In genomic region chr14:81466854-81467253, GRCh38 we compare ENCODE assay signal across 32 cellular contexts.
"Had no signal": no experiment of that assay in that cellular context is flagged by ENCODE, and none has a peak within 500 bp of the region (broad histone marks: within the 10 kb centered on the region; RNA-seq: fewer than 3 reads in every experiment).

No MANE protein-coding gene starts in this region.

- DNase-seq: activated B cell treated with CpG ODN at 0.5 μM for 24 hours; activated CD4-positive, alpha-beta memory T cell treated with anti-CD3 and anti-CD28 coated beads for 36 hours; activated CD4-positive, alpha-beta T cell treated with anti-CD3 and anti-CD28 coated beads for 4 hours; activated CD4-positive, alpha-beta T cell treated with anti-CD3 and anti-CD28 coated beads, Interleukin-2, amount 10 ng/mL, durations not matched to agents 24 days and 14 days; activated CD4-positive, alpha-beta T cell treated with anti-CD3 and anti-CD28 coated beads, Interleukin-2, amount 50 U/mL, for 1 hour; activated CD4-positive, alpha-beta T cell treated with anti-CD3 and anti-CD28 coated beads, Interleukin-2, amount 50 U/mL, for 4 hours; activated CD4-positive, CD25-positive, alpha-beta regulatory T cell treated with anti-CD3 and anti-CD28 coated beads, Interleukin-2, amount 50 U/mL, for 72 hours; activated CD8-positive, alpha-beta memory T cell treated with anti-CD3 and anti-CD28 coated beads, Interleukin-2, amount 50 U/mL, for 4 hours; activated CD8-positive, alpha-beta T cell treated with anti-CD3 and anti-CD28 coated beads for 36 hours; activated effector memory CD4-positive, alpha-beta T cell treated with anti-CD3 and anti-CD28 coated beads, Interleukin-2, amount 50 U/mL, for 16 hours; activated gamma-delta T cell treated with Interleukin-2 at 50 U/mL for 16 hours; activated naive CD4-positive, alpha-beta T cell; activated naive CD4-positive, alpha-beta T cell treated with anti-CD3 and anti-CD28 coated beads for 36 hours; activated naive CD4-positive, alpha-beta T cell treated with anti-CD3 and anti-CD28 coated beads, Interleukin-2, amount 50 U/mL, for 16 hours; activated naive CD8-positive, alpha-beta T cell treated with anti-CD3 and anti-CD28 coated beads for 36 hours; activated T-cell treated with anti-CD3 and anti-CD28 coated beads for 4 hours; activated T-cell treated with anti-CD3 and anti-CD28 coated beads, Interleukin-2, amount 50 U/mL, for 1 hour; activated T-cell treated with anti-CD3 and anti-CD28 coated beads, Interleukin-2, amount 50 U/mL, for 4 hours; activated T-cell treated with anti-CD3 and anti-CD28 coated beads, Interleukin-2, amount 50 U/mL, for 72 hours; amniotic stem cell; aorta; brain microvascular endothelial cell; central memory CD4-positive, alpha-beta T cell; T-helper 1 cell; T-helper 2 cell; T-helper 9 cell had no signal

- ATAC-seq: activated CD8-positive, alpha-beta T cell treated with anti-CD3 and anti-CD28 coated beads for 36 hours; activated naive CD4-positive, alpha-beta T cell treated with anti-CD3 and anti-CD28 coated beads, Interleukin-2, amount 50 U/mL, for 72 hours; activated T-cell treated with anti-CD3 and anti-CD28 coated beads, Interleukin-2, amount 50 U/mL, for 4 hours; activated T-cell treated with anti-CD3 and anti-CD28 coated beads, Interleukin-2, amount 50 U/mL, for 72 hours; activated T-helper 17 cell treated with anti-CD3 and anti-CD28 coated beads, Interleukin-2, amount 50 U/mL, for 72 hours; body of pancreas had no signal

- H3K9me3 Mint-ChIP-seq: activated B cell treated with CpG ODN at 0.5 μM for 24 hours; activated CD4-positive, alpha-beta memory T cell treated with anti-CD3 and anti-CD28 coated beads for 36 hours; activated CD4-positive, alpha-beta T cell treated with anti-CD3 and anti-CD28 coated beads, Interleukin-2, amount 10 ng/mL, durations not matched to agents 24 days and 14 days; activated naive CD4-positive, alpha-beta T cell treated with anti-CD3 and anti-CD28 coated beads for 36 hours; activated naive CD4-positive, alpha-beta T cell treated with anti-CD3 and anti-CD28 coated beads, Interleukin-2, amount 50 U/mL, for 72 hours; activated T-cell treated with anti-CD3 and anti-CD28 coated beads, Interleukin-2, amount 50 U/mL, for 4 hours; activated T-helper 1 cell treated with anti-CD3 and anti-CD28 coated beads, Interleukin-12 subunit alpha, Interleukin-12 subunit beta, Interleukin-2, Interleukin-4 antibody, amounts not matched to agents 30 ng/mL and 10 ng/mL and 1 ng/mL, durations not matched to agents 14 hours and 24 hours and 36 hours; activated T-helper 17 cell treated with anti-CD3 and anti-CD28 coated beads, Interleukin-2, amount 50 U/mL, for 72 hours; T-helper 1 cell treated with Interleukin-12 subunit alpha and Interleukin-12 subunit beta and Interleukin-4 antibody, amounts not matched to agents 30 μg/mL and 1 μg/mL, for 36 hours; T-helper 2 cell treated with Interferon-gamma antibody and Interleukin-4, amounts not matched to agents 5 μg/mL and 100 μg/mL, for 36 hours had no signal

- H3K4me3 Mint-ChIP-seq: activated B cell treated with CpG ODN at 0.5 μM for 24 hours; activated CD4-positive, alpha-beta memory T cell treated with anti-CD3 and anti-CD28 coated beads for 36 hours; activated CD4-positive, alpha-beta T cell treated with anti-CD3 and anti-CD28 coated beads, Interleukin-2, amount 10 ng/mL, durations not matched to agents 24 days and 14 days; activated CD8-positive, alpha-beta T cell treated with anti-CD3 and anti-CD28 coated beads for 36 hours; activated naive CD4-positive, alpha-beta T cell treated with anti-CD3 and anti-CD28 coated beads for 36 hours; activated naive CD8-positive, alpha-beta T cell treated with anti-CD3 and anti-CD28 coated beads for 36 hours; activated T-cell treated with anti-CD3 and anti-CD28 coated beads, Interleukin-2, amount 50 U/mL, for 4 hours; activated T-cell treated with anti-CD3 and anti-CD28 coated beads, Interleukin-2, amount 50 U/mL, for 72 hours; activated T-helper 1 cell treated with anti-CD3 and anti-CD28 coated beads, Interleukin-12 subunit alpha, Interleukin-12 subunit beta, Interleukin-2, Interleukin-4 antibody, amounts not matched to agents 30 ng/mL and 10 ng/mL and 1 ng/mL, durations not matched to agents 14 hours and 24 hours and 36 hours; activated T-helper 17 cell treated with anti-CD3 and anti-CD28 coated beads, Interleukin-2, amount 50 U/mL, for 72 hours; T-helper 1 cell treated with Interleukin-12 subunit alpha and Interleukin-12 subunit beta and Interleukin-4 antibody, amounts not matched to agents 30 μg/mL and 1 μg/mL, for 36 hours; T-helper 2 cell treated with Interferon-gamma antibody and Interleukin-4, amounts not matched to agents 5 μg/mL and 100 μg/mL, for 36 hours had no signal

- H3K27ac Mint-ChIP-seq: activated B cell treated with CpG ODN at 0.5 μM for 24 hours; activated CD4-positive, alpha-beta memory T cell treated with anti-CD3 and anti-CD28 coated beads for 36 hours; activated CD4-positive, alpha-beta T cell treated with anti-CD3 and anti-CD28 coated beads, Interleukin-2, amount 10 ng/mL, durations not matched to agents 24 days and 14 days; activated CD8-positive, alpha-beta T cell treated with anti-CD3 and anti-CD28 coated beads for 36 hours; activated naive CD4-positive, alpha-beta T cell treated with anti-CD3 and anti-CD28 coated beads for 36 hours; activated naive CD8-positive, alpha-beta T cell treated with anti-CD3 and anti-CD28 coated beads for 36 hours; activated T-cell treated with anti-CD3 and anti-CD28 coated beads, Interleukin-2, amount 50 U/mL, for 72 hours; activated T-helper 1 cell treated with anti-CD3 and anti-CD28 coated beads, Interleukin-12 subunit alpha, Interleukin-12 subunit beta, Interleukin-2, Interleukin-4 antibody, amounts not matched to agents 30 ng/mL and 10 ng/mL and 1 ng/mL, durations not matched to agents 14 hours and 24 hours and 36 hours; activated T-helper 17 cell treated with anti-CD3 and anti-CD28 coated beads, Interleukin-2, amount 50 U/mL, for 72 hours; T-helper 1 cell treated with Interleukin-12 subunit alpha and Interleukin-12 subunit beta and Interleukin-4 antibody, amounts not matched to agents 30 μg/mL and 1 μg/mL, for 36 hours; T-helper 2 cell treated with Interferon-gamma antibody and Interleukin-4, amounts not matched to agents 5 μg/mL and 100 μg/mL, for 36 hours had no signal

- H3K27me3 Mint-ChIP-seq: activated B cell treated with CpG ODN at 0.5 μM for 24 hours; activated CD4-positive, alpha-beta memory T cell treated with anti-CD3 and anti-CD28 coated beads for 36 hours; activated CD4-positive, alpha-beta T cell treated with anti-CD3 and anti-CD28 coated beads, Interleukin-2, amount 10 ng/mL, durations not matched to agents 24 days and 14 days; activated CD8-positive, alpha-beta T cell treated with anti-CD3 and anti-CD28 coated beads for 36 hours; activated naive CD8-positive, alpha-beta T cell treated with anti-CD3 and anti-CD28 coated beads for 36 hours; activated T-helper 17 cell treated with anti-CD3 and anti-CD28 coated beads, Interleukin-2, amount 50 U/mL, for 72 hours had no signal

- H3K36me3 Mint-ChIP-seq: activated CD4-positive, alpha-beta memory T cell treated with anti-CD3 and anti-CD28 coated beads for 36 hours had no signal
